9 cellular contexts compared by ENCODE assay signal in genomic region chr20:20568604-20569205, GRCh38.
A peak's percentile ranks its signal among the peaks of the same experiment; 100 is the strongest.
DNase-seq lines count a peak whose midpoint lies in the region; ATAC-seq, FAIRE-seq and TF ChIP-seq lines count a peak whose summit lies in the region.
"Had no signal": no experiment of that assay in that cellular context is flagged by ENCODE, and none has a peak within 500 bp of the region (broad histone marks: within the 10 kb centered on the region; RNA-seq: fewer than 3 reads in every experiment).

No MANE protein-coding gene starts in this region.

- CTCF ChIA-PET in activated CD8-positive, alpha-beta memory T cell treated with anti-CD3 and anti-CD28 coated beads, Interleukin-2, amount 10 ng/mL, durations not matched to agents 7 days and 5 days (lab: Charles Lee): interaction anchor here (2.5 kb wide), 1 partner anchor 208 kb away, joined by 9 read pairs; no protein-coding TSS in a partner anchor

- TF ChIP-seq CTCF in LNCAP (IDR thresholded peaks at IDR 0.05) (peak; percentile 82), choroid plexus epithelial cell (conservative IDR thresholded peaks at IDR 0.05; ENCODE audit: low read depth, low read length) (peak; percentile 90), mesothelial cell of epicardium (IDR thresholded peaks at IDR 0.05; ENCODE audit: unreplicated experiment) (peak; percentile 69)

- no peaks in the 10 kb centered on the region for H3K4me1 Mint-ChIP-seq in activated CD8-positive, alpha-beta memory T cell treated with anti-CD3 and anti-CD28 coated beads, Interleukin-2, amount 10 ng/mL, durations not matched to agents 7 days and 5 days
- no peaks in the 10 kb centered on the region for H3K4me1 Mint-ChIP-seq in mesothelial cell of epicardium

- H3K36me3 Mint-ChIP-seq in activated CD8-positive, alpha-beta memory T cell treated with anti-CD3 and anti-CD28 coated beads, Interleukin-2, amount 10 ng/mL, durations not matched to agents 7 days and 5 days: no peaks in the 10 kb centered on the region
- H3K36me3 Mint-ChIP-seq in mesothelial cell of epicardium: peaks cover 4% of the 10 kb centered on the region

- no peaks in the 10 kb centered on the region for H3K9me3 Mint-ChIP-seq in activated CD8-positive, alpha-beta memory T cell treated with anti-CD3 and anti-CD28 coated beads, Interleukin-2, amount 10 ng/mL, durations not matched to agents 7 days and 5 days (ENCODE audit: low read depth)
- no peaks in the 10 kb centered on the region for H3K9me3 Mint-ChIP-seq in mesothelial cell of epicardium
- H3K9me3 Mint-ChIP-seq: activated naive CD4-positive, alpha-beta T cell treated with anti-CD3 and anti-CD28 coated beads, Interleukin-2, amount 50 U/mL, for 72 hours had no signal

- no peak overlapping the region for H3K4me3 ChIP-seq in choroid plexus epithelial cell (ENCODE audit: low read depth, low read length)

- no peak for ATAC-seq in activated CD8-positive, alpha-beta memory T cell treated with anti-CD3 and anti-CD28 coated beads, Interleukin-2, amount 10 ng/mL, durations not matched to agents 7 days and 5 days
- ATAC-seq: activated naive CD4-positive, alpha-beta T cell treated with anti-CD3 and anti-CD28 coated beads, Interleukin-2, amount 50 U/mL, for 72 hours had no signal

- H3K27ac Mint-ChIP-seq in activated CD8-positive, alpha-beta memory T cell treated with anti-CD3 and anti-CD28 coated beads, Interleukin-2, amount 10 ng/mL, durations not matched to agents 7 days and 5 days: no peak overlapping the region
- no peak overlapping the region for H3K27ac Mint-ChIP-seq in mesothelial cell of epicardium
- H3K27ac Mint-ChIP-seq: activated naive CD4-positive, alpha-beta T cell treated with anti-CD3 and anti-CD28 coated beads, Interleukin-2, amount 50 U/mL, for 72 hours had no signal

- peak; percentile 75 for FAIRE-seq in RCC 7860 (lab: Jason Lieb, UNC)

- no peaks in the 10 kb centered on the region for H3K27me3 Mint-ChIP-seq in activated CD8-positive, alpha-beta memory T cell treated with anti-CD3 and anti-CD28 coated beads, Interleukin-2, amount 10 ng/mL, durations not matched to agents 7 days and 5 days
- no peaks in the 10 kb centered on the region for H3K27me3 Mint-ChIP-seq in mesothelial cell of epicardium (ENCODE audit: low read depth)

- DNase-seq in activated CD8-positive, alpha-beta memory T cell treated with anti-CD3 and anti-CD28 coated beads, Interleukin-2, amount 10 ng/mL, durations not matched to agents 7 days and 5 days: peak; percentile 44
- DNase-seq in activated CD8-positive, alpha-beta memory T cell treated with anti-CD3 and anti-CD28 coated beads, Interleukin-2, amount 50 U/mL, for 48 hours: no peak
- no peak for DNase-seq in RCC 7860 (ENCODE audit: low spot score)
- DNase-seq in choroid plexus epithelial cell (ENCODE audit: low read depth): peak; percentile 75
- no peak for DNase-seq in mesothelial cell of epicardium (ENCODE audit: low spot score in 2 of 2, unreplicated experiment in 2 of 2)
- DNase-seq in cortex of kidney (lab: John Stamatoyannopoulos, UW): no peak
- DNase-seq in T-helper 9 cell: no peak

- H3K4me3 Mint-ChIP-seq in activated CD8-positive, alpha-beta memory T cell treated with anti-CD3 and anti-CD28 coated beads, Interleukin-2, amount 10 ng/mL, durations not matched to agents 7 days and 5 days: no peak overlapping the region
- no peak overlapping the region for H3K4me3 Mint-ChIP-seq in mesothelial cell of epicardium

Comparison
In these comparisons a context has a peak if more than half of its experiments do, and no peak if none do; other contexts are left out.
1. DNase-seq: peak in activated CD8-positive, alpha-beta memory T cell treated with anti-CD3 and anti-CD28 coated beads, Interleukin-2, amount 10 ng/mL, durations not matched to agents 7 days and 5 days (single experiment) and choroid plexus epithelial cell (single experiment); none in activated CD8-positive, alpha-beta memory T cell treated with anti-CD3 and anti-CD28 coated beads, Interleukin-2, amount 50 U/mL, for 48 hours (single experiment), RCC 7860 (single experiment), mesothelial cell of epicardium (0 of 2), cortex of kidney (single experiment) and T-helper 9 cell (single experiment).
2. Peak in every context shown above with its lines, with median percentiles within 50 percentile points of each other: CTCF ChIP-seq.